In genomic region chr15:32956006-32956405, GRCh38 we compare ENCODE assay signal across 8 cellular contexts.
DNase-seq lines count a peak whose midpoint lies in the region; ATAC-seq and TF ChIP-seq lines count a peak whose summit lies in the region.

No MANE protein-coding gene starts in this region.

- no peak overlapping the region for H3K27ac Mint-ChIP-seq in activated CD8-positive, alpha-beta memory T cell treated with anti-CD3 and anti-CD28 coated beads, Interleukin-2, amount 10 ng/mL, durations not matched to agents 7 days and 5 days

- H3K27me3 Mint-ChIP-seq in activated CD8-positive, alpha-beta memory T cell treated with anti-CD3 and anti-CD28 coated beads, Interleukin-2, amount 10 ng/mL, durations not matched to agents 7 days and 5 days, result no peaks in the 10 kb centered on the region

- H3K4me1 ChIP-seq in foreskin keratinocyte (no peaks in the 10 kb centered on the region), skeletal muscle satellite cell (ENCODE audit: control insufficient read depth, insufficient read depth, low read length) (peaks cover 28% of the 10 kb centered on the region)

- ATAC-seq in foreskin keratinocyte, result peak; percentile 37
- ATAC-seq in HG03045 (IDR thresholded peaks at IDR 0.05; ENCODE audit: unreplicated experiment), result no peak
- ATAC-seq in activated CD8-positive, alpha-beta memory T cell treated with anti-CD3 and anti-CD28 coated beads, Interleukin-2, amount 10 ng/mL, durations not matched to agents 7 days and 5 days, result no peak
- no peak for ATAC-seq in GM19023 (IDR thresholded peaks at IDR 0.05; ENCODE audit: unreplicated experiment)

- DNase-seq in Ammon's horn (ENCODE audit: low spot score), result peak; percentile 54
- peak; percentile 87 for DNase-seq in HCEC 1CT
- DNase-seq in RPMI7951 (ENCODE audit: low read depth), result peak; percentile 79
- peak in 1 of 2 donors; percentile 39 for DNase-seq in foreskin keratinocyte
- no peak for DNase-seq in activated CD8-positive, alpha-beta memory T cell treated with anti-CD3 and anti-CD28 coated beads, Interleukin-2, amount 10 ng/mL, durations not matched to agents 7 days and 5 days

- H3K4me3 Mint-ChIP-seq in activated CD8-positive, alpha-beta memory T cell treated with anti-CD3 and anti-CD28 coated beads, Interleukin-2, amount 10 ng/mL, durations not matched to agents 7 days and 5 days, result no peak overlapping the region

- CTCF ChIA-PET in activated CD8-positive, alpha-beta memory T cell treated with anti-CD3 and anti-CD28 coated beads, Interleukin-2, amount 10 ng/mL, durations not matched to agents 7 days and 5 days (lab: Charles Lee), result interaction anchor here (1.3 kb wide), 1 partner anchor 294 kb away, joined by 4 read pairs; no protein-coding TSS in a partner anchor

- H3K9ac ChIP-seq in skeletal muscle satellite cell (ENCODE audit: low read depth, low read length), result peak overlapping the region; percentile 35

- H3K36me3 Mint-ChIP-seq in activated CD8-positive, alpha-beta memory T cell treated with anti-CD3 and anti-CD28 coated beads, Interleukin-2, amount 10 ng/mL, durations not matched to agents 7 days and 5 days, result no peaks in the 10 kb centered on the region

- H3K27ac ChIP-seq in foreskin keratinocyte, result no peak overlapping the region

- no peaks in the 10 kb centered on the region for H3K9me3 Mint-ChIP-seq in activated CD8-positive, alpha-beta memory T cell treated with anti-CD3 and anti-CD28 coated beads, Interleukin-2, amount 10 ng/mL, durations not matched to agents 7 days and 5 days (ENCODE audit: low read depth)

- no peaks in the 10 kb centered on the region for H3K9me3 ChIP-seq in skeletal muscle satellite cell (replicated peaks; ENCODE audit: low read length)

- no peaks in the 10 kb centered on the region for H3K36me3 ChIP-seq in skeletal muscle satellite cell (ENCODE audit: insufficient read depth, low read length)

- H3K4me2 ChIP-seq in skeletal muscle satellite cell (ENCODE audit: low read length), result peak overlapping the region; percentile 7

- H3K4me1 Mint-ChIP-seq in activated CD8-positive, alpha-beta memory T cell treated with anti-CD3 and anti-CD28 coated beads, Interleukin-2, amount 10 ng/mL, durations not matched to agents 7 days and 5 days, result no peaks in the 10 kb centered on the region

- H3K4me3 ChIP-seq in skeletal muscle satellite cell (ENCODE audit: low read length), result no peak overlapping the region

- H3K27me3 ChIP-seq in foreskin keratinocyte (no peaks in the 10 kb centered on the region), skeletal muscle satellite cell (ENCODE audit: control insufficient read depth, insufficient read depth, low read length) (no peaks in the 10 kb centered on the region)

- TF ChIP-seq CTCF in foreskin keratinocyte (conservative IDR thresholded peaks at IDR 0.05), result peak; percentile 75
